ENCODE assay signal across 1 cellular context in the genomic region with DNA sequence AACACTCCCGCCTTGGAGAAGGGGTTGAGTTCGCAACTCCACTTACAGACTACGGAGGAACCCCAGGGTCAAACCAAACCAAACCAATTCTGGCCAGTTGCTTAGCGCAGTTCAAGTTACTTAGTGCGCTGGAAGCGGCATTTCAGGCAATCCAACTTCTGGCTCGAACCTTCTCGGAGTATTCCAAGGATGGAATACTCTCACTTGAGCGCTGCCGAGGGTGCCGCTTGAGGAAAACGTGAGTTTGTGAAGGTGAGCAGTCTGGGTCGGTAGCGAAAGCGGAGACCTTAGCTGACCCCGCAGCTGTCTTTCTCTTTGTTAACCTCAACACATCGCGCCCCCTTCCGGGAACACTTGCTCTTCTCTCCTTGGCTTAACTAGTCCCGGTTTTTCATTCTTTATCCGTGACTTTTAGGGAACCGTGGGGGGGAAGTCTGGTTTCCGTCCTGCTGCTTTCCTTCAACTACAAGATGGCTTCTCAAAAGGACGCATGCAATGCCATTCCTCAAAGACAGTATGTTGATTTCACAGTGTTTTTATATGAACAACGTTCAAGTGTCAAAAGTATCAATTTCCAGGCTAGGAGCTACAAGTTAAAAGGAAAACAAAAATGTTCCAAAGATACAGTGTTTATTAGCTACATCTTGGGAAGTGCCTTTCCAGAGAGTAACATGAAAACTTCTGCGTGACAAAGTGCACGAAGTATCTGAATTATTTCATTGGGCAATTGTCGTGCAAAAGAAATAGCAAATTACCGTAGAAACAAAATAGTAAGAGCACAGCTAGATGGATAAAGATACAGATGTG.
A peak's percentile ranks its signal among the peaks of the same experiment; 100 is the strongest.
TF ChIP-seq lines count a peak whose summit lies in the region.

No MANE protein-coding gene starts in this region.

TF ChIP-seq in HepG2, 621 proteins besides CTCF, POLR2A, EP300 and RAD21 (continued from another document):
- TF ChIP-seq, protein P1, sequence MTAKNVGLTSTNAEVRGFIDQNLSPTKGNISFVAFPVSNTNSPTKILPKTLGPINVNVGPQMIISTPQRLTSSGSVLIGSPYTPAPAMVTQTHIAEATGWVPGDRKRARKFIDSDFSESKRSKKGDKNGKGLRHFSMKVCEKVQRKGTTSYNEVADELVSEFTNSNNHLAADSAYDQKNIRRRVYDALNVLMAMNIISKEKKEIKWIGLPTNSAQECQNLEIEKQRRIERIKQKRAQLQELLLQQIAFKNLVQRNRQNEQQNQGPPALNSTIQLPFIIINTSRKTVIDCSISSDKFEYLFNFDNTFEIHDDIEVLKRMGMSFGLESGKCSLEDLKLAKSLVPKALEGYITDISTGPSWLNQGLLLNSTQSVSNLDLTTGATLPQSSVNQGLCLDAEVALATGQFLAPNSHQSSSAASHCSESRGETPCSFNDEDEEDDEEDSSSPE (CRISPR knock-in tag; IDR thresholded peaks at IDR 0.05), result 0 out of 2 replicates have a peak, but pooled peaks have one; percentile 16
- TF ChIP-seq TFAP4 (IDR thresholded peaks at IDR 0.05; ENCODE audit: borderline replicate concordance, low read depth) (peak; percentile 59; the same call in 1 of the 2 replicates), KLF13 (CRISPR knock-in tag; IDR thresholded peaks at IDR 0.05) (no peak), ZNF7 (CRISPR knock-in tag; IDR thresholded peaks at IDR 0.05) (no peak), NR2F2 (IDR thresholded peaks at IDR 0.05; ENCODE audit: borderline replicate concordance, low read depth) (no peak), RXRB (CRISPR knock-in tag; IDR thresholded peaks at IDR 0.05; ENCODE audit: borderline replicate concordance) (peak; percentile 99), PHF5A (CRISPR knock-in tag; IDR thresholded peaks at IDR 0.05; ENCODE audit: low read depth, unreplicated experiment) (no peak), HMG20A (CRISPR knock-in tag; IDR thresholded peaks at IDR 0.05; ENCODE audit: borderline replicate concordance) (0 out of 2 replicates have a peak, but pooled peaks have one; percentile 28), SAFB2 (CRISPR knock-in tag; IDR thresholded peaks at IDR 0.05; ENCODE audit: borderline replicate concordance, low read depth) (0 out of 2 replicates have a peak, but pooled peaks have one; percentile 7), ARHGAP35 (CRISPR knock-in tag; IDR thresholded peaks at IDR 0.05; ENCODE audit: borderline replicate concordance) (no peak), RNF2 (conservative IDR thresholded peaks at IDR 0.05; ENCODE audit: low read depth) (no peak), SP140L (CRISPR knock-in tag; IDR thresholded peaks at IDR 0.05; ENCODE audit: borderline replicate concordance) (peak; percentile 7; the same call in 1 of the 2 replicates), ZNF878 (CRISPR knock-in tag; IDR thresholded peaks at IDR 0.05) (no peak), NFKB2 (CRISPR knock-in tag; IDR thresholded peaks at IDR 0.05; ENCODE audit: borderline replicate concordance) (no peak)
- TF ChIP-seq, protein P2, sequence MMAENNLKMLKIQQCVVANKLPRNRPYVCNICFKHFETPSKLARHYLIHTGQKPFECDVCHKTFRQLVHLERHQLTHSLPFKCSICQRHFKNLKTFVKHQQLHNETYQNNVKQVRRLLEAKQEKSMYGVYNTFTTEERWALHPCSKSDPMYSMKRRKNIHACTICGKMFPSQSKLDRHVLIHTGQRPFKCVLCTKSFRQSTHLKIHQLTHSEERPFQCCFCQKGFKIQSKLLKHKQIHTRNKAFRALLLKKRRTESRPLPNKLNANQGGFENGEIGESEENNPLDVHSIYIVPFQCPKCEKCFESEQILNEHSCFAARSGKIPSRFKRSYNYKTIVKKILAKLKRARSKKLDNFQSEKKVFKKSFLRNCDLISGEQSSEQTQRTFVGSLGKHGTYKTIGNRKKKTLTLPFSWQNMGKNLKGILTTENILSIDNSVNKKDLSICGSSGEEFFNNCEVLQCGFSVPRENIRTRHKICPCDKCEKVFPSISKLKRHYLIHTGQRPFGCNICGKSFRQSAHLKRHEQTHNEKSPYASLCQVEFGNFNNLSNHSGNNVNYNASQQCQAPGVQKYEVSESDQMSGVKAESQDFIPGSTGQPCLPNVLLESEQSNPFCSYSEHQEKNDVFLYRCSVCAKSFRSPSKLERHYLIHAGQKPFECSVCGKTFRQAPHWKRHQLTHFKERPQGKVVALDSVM (CRISPR knock-in tag; IDR thresholded peaks at IDR 0.05), result 0 out of 2 replicates have a peak, but pooled peaks have one; percentile 10
